9 cellular contexts compared by ENCODE assay signal in genomic region chr1:201740609-201741231, GRCh38.
A peak's percentile ranks its signal among the peaks of the same experiment; 100 is the strongest.
DNase-seq lines count a peak whose midpoint lies in the region; ATAC-seq, FAIRE-seq and TF ChIP-seq lines count a peak whose summit lies in the region.
"Had no signal": no experiment of that assay in that cellular context is flagged by ENCODE, and none has a peak within 500 bp of the region (broad histone marks: within the 10 kb centered on the region; RNA-seq: fewer than 3 reads in every experiment).

No MANE protein-coding gene starts in this region.

- intact Hi-C loops in body of pancreas (cut with DNase I), result no loop called here

- H3K4me3 ChIP-seq in body of pancreas (peak overlapping the region; percentile 35 to 70), kidney epithelial cell (ENCODE audit: low read depth, low read length) (peak overlapping the region; percentile 62)

- WGBS in body of pancreas, 2 donors, result 25 to 54% methylated on average over 14 of the region's 14 CpGs

- ATAC-seq in body of pancreas (no peak), HG02763 (IDR thresholded peaks at IDR 0.05; ENCODE audit: unreplicated experiment) (no peak)

- TF ChIP-seq POLR2A in body of pancreas (IDR thresholded peaks at IDR 0.05), result no peak

- H3K9me3 ChIP-seq in body of pancreas, result no peaks in the 10 kb centered on the region

- H3K36me3 ChIP-seq in body of pancreas (replicated peaks in 1 of 2; ENCODE audit: insufficient read depth in 1 of 2, low read depth in 2 of 2) (no peaks in the 10 kb centered on the region), kidney epithelial cell (ENCODE audit: control insufficient read depth, insufficient read depth, low read length) (no peaks in the 10 kb centered on the region)

- H3K4me1 ChIP-seq in body of pancreas, result peaks cover 26% of the 10 kb centered on the region

- DNase-seq in NCI-H1436 (lab: John Stamatoyannopoulos, UW) (peak; percentile 25), NCI-H1436 treated with DMSO at 0.1 percent for 48 hours (lab: John Stamatoyannopoulos, UW) (no peak), body of pancreas (no peak), kidney epithelial cell (ENCODE audit: low read depth) (no peak), NCI-H1694 treated with DMSO at 0.1 percent for 48 hours (lab: John Stamatoyannopoulos, UW) (no peak), urothelium cell line (ENCODE audit: low spot score) (no peak)

- peak overlapping the region in 2 of 4 donors; percentile 40 to 43 for H3K27ac ChIP-seq in body of pancreas
- peak overlapping the region; percentile 94 for H3K27ac ChIP-seq in temporal lobe (ENCODE audit: low read depth, low read length)
- H3K27ac ChIP-seq: 22Rv1 had no signal

- TF ChIP-seq CTCF in body of pancreas (IDR thresholded peaks at IDR 0.05), result no peak
- no peak for TF ChIP-seq CTCF in kidney epithelial cell (IDR thresholded peaks at IDR 0.05; ENCODE audit: insufficient read depth, low read length, poor library complexity, severe bottlenecking)

- FAIRE-seq in urothelium cell line (lab: Jason Lieb, UNC), result no peak

- H3K27me3 ChIP-seq in body of pancreas (no peaks in the 10 kb centered on the region), kidney epithelial cell (ENCODE audit: control insufficient read depth, insufficient read depth, low read length) (no peaks in the 10 kb centered on the region)
